Comparison of ENCODE assay signal across 1 cellular context in the genomic region with DNA sequence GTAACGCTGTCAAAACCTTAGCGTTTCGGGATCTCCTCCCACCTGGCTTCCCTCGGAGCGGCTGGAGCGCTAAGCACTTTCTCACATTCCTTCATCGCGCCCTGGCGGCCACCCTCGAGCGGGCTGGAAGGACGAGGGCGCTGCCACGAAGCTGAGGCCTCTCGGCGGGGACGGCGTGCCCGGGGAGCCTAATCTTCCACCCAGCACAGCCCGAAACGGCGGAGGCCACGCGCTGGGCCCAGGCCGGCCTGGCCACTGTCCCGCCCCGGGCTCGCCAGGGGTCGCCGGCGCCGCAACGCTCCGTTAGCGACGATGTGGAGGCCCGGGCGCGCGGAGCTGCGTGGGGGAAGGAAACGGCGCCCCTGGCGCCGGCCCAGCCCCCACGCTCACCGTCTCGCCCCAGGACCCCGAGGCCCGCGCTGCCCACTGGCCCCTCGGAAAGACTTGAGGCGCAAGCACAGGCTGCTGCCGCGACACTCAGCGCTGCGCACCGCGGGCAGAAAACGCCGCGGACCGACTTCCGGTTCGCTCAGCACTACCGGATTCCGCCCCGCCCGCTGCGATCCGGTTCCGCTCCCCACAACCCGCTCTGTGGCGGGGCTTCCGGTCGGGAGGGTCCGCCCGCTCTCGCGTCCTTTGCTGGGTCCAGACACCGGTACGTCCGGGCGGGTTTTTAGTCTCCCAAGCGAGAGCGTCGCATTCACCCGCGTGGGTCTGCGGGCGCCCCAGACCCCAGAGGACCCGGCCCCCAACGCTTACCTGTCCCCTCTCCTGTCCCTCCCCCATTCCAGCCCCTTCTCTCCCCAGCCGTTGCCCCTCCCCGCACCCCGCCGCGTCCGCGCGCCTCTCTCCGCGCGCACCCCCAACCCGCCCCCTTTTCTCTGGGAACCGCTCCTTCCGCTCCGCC.
A peak's percentile ranks its signal among the peaks of the same experiment; 100 is the strongest.
TF ChIP-seq lines count a peak whose summit lies in the region.

A gene with protein sequence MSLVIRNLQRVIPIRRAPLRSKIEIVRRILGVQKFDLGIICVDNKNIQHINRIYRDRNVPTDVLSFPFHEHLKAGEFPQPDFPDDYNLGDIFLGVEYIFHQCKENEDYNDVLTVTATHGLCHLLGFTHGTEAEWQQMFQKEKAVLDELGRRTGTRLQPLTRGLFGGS (plus strand): TSS at position 582 of the 907 bp plus-strand sequence. CDS start 572 bp downstream, outside the sequence.

TF ChIP-seq in K562, 482 proteins besides CTCF, POLR2A, EP300 and RAD21 (continued from another document):
- TF ChIP-seq, protein P1, sequence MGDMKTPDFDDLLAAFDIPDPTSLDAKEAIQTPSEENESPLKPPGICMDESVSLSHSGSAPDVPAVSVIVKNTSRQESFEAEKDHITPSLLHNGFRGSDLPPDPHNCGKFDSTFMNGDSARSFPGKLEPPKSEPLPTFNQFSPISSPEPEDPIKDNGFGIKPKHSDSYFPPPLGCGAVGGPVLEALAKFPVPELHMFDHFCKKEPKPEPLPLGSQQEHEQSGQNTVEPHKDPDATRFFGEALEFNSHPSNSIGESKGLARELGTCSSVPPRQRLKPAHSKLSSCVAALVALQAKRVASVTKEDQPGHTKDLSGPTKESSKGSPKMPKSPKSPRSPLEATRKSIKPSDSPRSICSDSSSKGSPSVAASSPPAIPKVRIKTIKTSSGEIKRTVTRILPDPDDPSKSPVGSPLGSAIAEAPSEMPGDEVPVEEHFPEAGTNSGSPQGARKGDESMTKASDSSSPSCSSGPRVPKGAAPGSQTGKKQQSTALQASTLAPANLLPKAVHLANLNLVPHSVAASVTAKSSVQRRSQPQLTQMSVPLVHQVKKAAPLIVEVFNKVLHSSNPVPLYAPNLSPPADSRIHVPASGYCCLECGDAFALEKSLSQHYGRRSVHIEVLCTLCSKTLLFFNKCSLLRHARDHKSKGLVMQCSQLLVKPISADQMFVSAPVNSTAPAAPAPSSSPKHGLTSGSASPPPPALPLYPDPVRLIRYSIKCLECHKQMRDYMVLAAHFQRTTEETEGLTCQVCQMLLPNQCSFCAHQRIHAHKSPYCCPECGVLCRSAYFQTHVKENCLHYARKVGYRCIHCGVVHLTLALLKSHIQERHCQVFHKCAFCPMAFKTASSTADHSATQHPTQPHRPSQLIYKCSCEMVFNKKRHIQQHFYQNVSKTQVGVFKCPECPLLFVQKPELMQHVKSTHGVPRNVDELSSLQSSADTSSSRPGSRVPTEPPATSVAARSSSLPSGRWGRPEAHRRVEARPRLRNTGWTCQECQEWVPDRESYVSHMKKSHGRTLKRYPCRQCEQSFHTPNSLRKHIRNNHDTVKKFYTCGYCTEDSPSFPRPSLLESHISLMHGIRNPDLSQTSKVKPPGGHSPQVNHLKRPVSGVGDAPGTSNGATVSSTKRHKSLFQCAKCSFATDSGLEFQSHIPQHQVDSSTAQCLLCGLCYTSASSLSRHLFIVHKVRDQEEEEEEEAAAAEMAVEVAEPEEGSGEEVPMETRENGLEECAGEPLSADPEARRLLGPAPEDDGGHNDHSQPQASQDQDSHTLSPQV (IDR thresholded peaks at IDR 0.05): peak; percentile 88; the same call in 1 of the 2 replicates
- TF ChIP-seq ZNF707 (CRISPR knock-in tag; conservative IDR thresholded peaks at IDR 0.05) (no peak), KLF1 (tag; IDR thresholded peaks at IDR 0.05) (peak; percentile 68), ZNF23 (CRISPR knock-in tag; IDR thresholded peaks at IDR 0.05) (no peak), ZNF354B (CRISPR knock-in tag; IDR thresholded peaks at IDR 0.05) (no peak), FOSL1 (tag; conservative IDR thresholded peaks at IDR 0.05) (no peak), SUPT5H (IDR thresholded peaks at IDR 0.05) (peak; percentile 94), TCF3 (CRISPR knock-in tag; IDR thresholded peaks at IDR 0.05) (no peak), ZNF696 (CRISPR knock-in tag; conservative IDR thresholded peaks at IDR 0.05) (no peak), HDAC2 (IDR thresholded peaks at IDR 0.05) (no peak), NUFIP1 (IDR thresholded peaks at IDR 0.05; ENCODE audit: partially characterized antibody) (no peak), C11orf30 (IDR thresholded peaks at IDR 0.05; ENCODE audit: low read depth) (peak; percentile 92), BMI1 (IDR thresholded peaks at IDR 0.05; ENCODE audit: low read length) (no peak), OTX1 (CRISPR knock-in tag; IDR thresholded peaks at IDR 0.05) (peak; percentile 83; the same call in 1 of the 2 replicates), TARDBP (IDR thresholded peaks at IDR 0.05) (peak; percentile 83; the same call in 1 of the 2 replicates), HNRNPLL (IDR thresholded peaks at IDR 0.05; ENCODE audit: low read depth, low read length, poor library complexity, severe bottlenecking) (peak; percentile 59), PURB (CRISPR knock-in tag; IDR thresholded peaks at IDR 0.05; ENCODE audit: low read depth) (no peak), FOXK1 (CRISPR knock-in tag; IDR thresholded peaks at IDR 0.05; ENCODE audit: borderline replicate concordance) (no peak; the same call in 1 of the 2 replicates), DACH1 (IDR thresholded peaks at IDR 0.05; ENCODE audit: partially characterized antibody) (no peak), PTBP1 (IDR thresholded peaks at IDR 0.05; ENCODE audit: low read depth, low read length) (no peak), SRF (CRISPR knock-in tag; IDR thresholded peaks at IDR 0.05) (peak in 1 of 2 experiments; percentile 56; a peak in 2 of 4 replicates), NRF1 (conservative IDR thresholded peaks at IDR 0.05 in 1 of 2, IDR thresholded peaks at IDR 0.05 in 1 of 2) (peak; percentile 67 to 73), CHD1 (IDR thresholded peaks at IDR 0.05; ENCODE audit: low read length) (peak; percentile 70), ETV6 (IDR thresholded peaks at IDR 0.05; ENCODE audit: borderline replicate concordance in 1 of 2, low read depth in 2 of 2, low read length in 1 of 2) (peak in 1 of 2 experiments; percentile 27; a peak in 1 of 4 replicates), ETV6 (CRISPR knock-in tag; IDR thresholded peaks at IDR 0.05; ENCODE audit: borderline replicate concordance) (peak; percentile 65; the same call in 1 of the 2 replicates)
- TF ChIP-seq, protein P2, sequence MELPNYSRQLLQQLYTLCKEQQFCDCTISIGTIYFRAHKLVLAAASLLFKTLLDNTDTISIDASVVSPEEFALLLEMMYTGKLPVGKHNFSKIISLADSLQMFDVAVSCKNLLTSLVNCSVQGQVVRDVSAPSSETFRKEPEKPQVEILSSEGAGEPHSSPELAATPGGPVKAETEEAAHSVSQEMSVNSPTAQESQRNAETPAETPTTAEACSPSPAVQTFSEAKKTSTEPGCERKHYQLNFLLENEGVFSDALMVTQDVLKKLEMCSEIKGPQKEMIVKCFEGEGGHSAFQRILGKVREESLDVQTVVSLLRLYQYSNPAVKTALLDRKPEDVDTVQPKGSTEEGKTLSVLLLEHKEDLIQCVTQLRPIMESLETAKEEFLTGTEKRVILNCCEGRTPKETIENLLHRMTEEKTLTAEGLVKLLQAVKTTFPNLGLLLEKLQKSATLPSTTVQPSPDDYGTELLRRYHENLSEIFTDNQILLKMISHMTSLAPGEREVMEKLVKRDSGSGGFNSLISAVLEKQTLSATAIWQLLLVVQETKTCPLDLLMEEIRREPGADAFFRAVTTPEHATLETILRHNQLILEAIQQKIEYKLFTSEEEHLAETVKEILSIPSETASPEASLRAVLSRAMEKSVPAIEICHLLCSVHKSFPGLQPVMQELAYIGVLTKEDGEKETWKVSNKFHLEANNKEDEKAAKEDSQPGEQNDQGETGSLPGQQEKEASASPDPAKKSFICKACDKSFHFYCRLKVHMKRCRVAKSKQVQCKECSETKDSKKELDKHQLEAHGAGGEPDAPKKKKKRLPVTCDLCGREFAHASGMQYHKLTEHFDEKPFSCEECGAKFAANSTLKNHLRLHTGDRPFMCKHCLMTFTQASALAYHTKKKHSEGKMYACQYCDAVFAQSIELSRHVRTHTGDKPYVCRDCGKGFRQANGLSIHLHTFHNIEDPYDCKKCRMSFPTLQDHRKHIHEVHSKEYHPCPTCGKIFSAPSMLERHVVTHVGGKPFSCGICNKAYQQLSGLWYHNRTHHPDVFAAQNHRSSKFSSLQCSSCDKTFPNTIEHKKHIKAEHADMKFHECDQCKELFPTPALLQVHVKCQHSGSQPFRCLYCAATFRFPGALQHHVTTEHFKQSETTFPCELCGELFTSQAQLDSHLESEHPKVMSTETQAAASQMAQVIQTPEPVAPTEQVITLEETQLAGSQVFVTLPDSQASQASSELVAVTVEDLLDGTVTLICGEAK (IDR thresholded peaks at IDR 0.05): peak; percentile 99
- TF ChIP-seq, protein P2 (CRISPR knock-in tag; IDR thresholded peaks at IDR 0.05): no peak
- TF ChIP-seq, protein P3, sequence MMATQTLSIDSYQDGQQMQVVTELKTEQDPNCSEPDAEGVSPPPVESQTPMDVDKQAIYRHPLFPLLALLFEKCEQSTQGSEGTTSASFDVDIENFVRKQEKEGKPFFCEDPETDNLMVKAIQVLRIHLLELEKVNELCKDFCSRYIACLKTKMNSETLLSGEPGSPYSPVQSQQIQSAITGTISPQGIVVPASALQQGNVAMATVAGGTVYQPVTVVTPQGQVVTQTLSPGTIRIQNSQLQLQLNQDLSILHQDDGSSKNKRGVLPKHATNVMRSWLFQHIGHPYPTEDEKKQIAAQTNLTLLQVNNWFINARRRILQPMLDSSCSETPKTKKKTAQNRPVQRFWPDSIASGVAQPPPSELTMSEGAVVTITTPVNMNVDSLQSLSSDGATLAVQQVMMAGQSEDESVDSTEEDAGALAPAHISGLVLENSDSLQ (IDR thresholded peaks at IDR 0.05): peak; percentile 61
- TF ChIP-seq, protein P4, sequence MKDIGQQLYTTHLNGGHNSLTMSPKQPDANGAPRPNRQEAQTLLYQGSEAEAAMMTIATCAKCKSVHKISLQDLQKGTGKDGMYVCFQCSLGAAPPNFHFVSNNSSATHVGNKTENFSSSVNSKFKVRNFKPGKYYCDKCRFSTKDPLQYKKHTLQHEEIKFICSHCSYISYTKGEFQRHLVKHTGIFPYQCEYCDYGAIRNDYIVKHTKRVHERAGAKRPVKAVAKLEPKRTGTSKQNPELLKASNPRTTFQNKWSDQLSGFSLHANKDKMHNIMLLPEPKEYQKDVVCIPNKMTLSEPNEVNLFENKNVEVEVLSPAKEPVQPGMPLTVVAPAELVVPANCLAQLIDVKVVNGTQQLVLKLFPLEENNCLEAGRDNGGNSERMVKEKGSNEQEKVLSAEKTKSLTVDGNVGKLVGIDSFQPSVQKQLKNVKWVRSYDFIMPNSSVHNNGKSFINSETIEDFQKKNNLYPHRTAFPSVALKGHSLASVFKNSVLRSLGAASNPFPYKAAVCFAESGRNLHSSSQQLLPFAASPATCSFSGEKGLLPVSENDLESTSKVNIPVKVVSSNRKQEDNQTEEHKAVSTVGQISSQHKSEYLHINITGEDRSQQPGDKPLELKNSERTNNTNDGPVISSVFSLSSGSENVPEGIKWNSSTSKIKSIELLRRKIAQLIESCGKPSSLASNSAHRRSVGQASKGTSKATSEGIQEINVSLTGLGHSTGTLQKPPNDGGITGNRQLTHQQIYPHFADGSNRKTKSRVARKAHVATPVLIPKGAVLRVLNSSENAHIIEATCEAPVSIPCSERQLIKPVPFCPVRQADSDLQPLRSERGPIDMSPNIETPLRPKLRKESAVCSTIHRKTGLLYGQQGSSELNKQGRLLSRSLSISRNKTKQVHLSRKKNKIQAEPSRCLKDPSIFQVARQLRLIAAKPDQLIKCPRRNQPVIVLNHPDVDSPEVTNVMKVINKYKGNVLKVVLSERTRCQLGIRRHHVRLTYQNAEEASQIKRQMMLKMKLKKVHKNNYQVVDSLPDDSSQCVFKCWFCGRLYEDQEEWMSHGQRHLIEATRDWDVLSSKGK (CRISPR knock-in tag; IDR thresholded peaks at IDR 0.05): no peak
- TF ChIP-seq, protein P5, sequence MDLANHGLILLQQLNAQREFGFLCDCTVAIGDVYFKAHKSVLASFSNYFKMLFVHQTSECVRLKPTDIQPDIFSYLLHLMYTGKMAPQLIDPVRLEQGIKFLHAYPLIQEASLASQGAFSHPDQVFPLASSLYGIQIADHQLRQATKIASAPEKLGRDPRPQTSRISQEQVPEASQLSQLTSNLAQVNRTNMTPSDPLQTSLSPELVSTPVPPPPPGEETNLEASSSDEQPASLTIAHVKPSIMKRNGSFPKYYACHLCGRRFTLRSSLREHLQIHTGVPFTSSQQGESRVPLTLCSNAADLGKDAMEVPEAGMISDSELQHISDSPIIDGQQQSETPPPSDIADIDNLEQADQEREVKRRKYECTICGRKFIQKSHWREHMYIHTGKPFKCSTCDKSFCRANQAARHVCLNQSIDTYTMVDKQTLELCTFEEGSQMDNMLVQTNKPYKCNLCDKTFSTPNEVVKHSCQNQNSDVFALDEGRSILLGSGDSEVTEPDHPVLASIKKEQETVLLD (IDR thresholded peaks at IDR 0.05): peak; percentile 98
- TF ChIP-seq, protein P6, sequence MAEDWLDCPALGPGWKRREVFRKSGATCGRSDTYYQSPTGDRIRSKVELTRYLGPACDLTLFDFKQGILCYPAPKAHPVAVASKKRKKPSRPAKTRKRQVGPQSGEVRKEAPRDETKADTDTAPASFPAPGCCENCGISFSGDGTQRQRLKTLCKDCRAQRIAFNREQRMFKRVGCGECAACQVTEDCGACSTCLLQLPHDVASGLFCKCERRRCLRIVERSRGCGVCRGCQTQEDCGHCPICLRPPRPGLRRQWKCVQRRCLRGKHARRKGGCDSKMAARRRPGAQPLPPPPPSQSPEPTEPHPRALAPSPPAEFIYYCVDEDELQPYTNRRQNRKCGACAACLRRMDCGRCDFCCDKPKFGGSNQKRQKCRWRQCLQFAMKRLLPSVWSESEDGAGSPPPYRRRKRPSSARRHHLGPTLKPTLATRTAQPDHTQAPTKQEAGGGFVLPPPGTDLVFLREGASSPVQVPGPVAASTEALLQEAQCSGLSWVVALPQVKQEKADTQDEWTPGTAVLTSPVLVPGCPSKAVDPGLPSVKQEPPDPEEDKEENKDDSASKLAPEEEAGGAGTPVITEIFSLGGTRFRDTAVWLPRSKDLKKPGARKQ (CRISPR knock-in tag; IDR thresholded peaks at IDR 0.05): no peak
